Comparison of ENCODE assay signal across 22 cellular contexts in genomic region chr19:3320853-3321252, GRCh38. TPM values are rescaled to one million over a fixed set of nuclear protein-coding genes. Genes with fewer than 3 reads are reported as not detected.
DNase-seq lines count a peak whose midpoint lies in the region; ATAC-seq, FAIRE-seq and TF ChIP-seq lines count a peak whose summit lies in the region.
"Had no signal": no experiment of that assay in that cellular context is flagged by ENCODE, and none has a peak within 500 bp of the region (broad histone marks: within the 10 kb centered on the region; RNA-seq: fewer than 3 reads in every experiment).

No MANE protein-coding gene starts in this region.

- H3K23ac ChIP-seq in neuronal stem cell (ENCODE audit: low read depth, low read length, poor library complexity), result no peak overlapping the region

- no peak overlapping the region for H3K18ac ChIP-seq in neuronal stem cell (ENCODE audit: low read length)

- H3K14ac ChIP-seq in neuronal stem cell (ENCODE audit: low read length), result no peak overlapping the region

- no peak for TF ChIP-seq EP300 in GM12878 (IDR thresholded peaks at IDR 0.05; ENCODE audit: borderline replicate concordance in 1 of 2, control insufficient read depth in 1 of 2, low read depth in 2 of 2, low read length in 2 of 2)

- no peak overlapping the region for H3K4me2 ChIP-seq in GM12878 (ENCODE audit: control insufficient read depth, insufficient read depth)
- H3K4me2 ChIP-seq in neuronal stem cell (ENCODE audit: insufficient read depth, low read length, poor library complexity, severe bottlenecking), result no peak overlapping the region
- H3K4me2 ChIP-seq: BLaER1 had no signal

- no peak overlapping the region for H2AK5ac ChIP-seq in neuronal stem cell (ENCODE audit: low read depth, low read length)

- no peaks in the 10 kb centered on the region for H3K27me3 ChIP-seq in GM12878 (replicated peaks in 1 of 2; ENCODE audit: control insufficient read depth in 2 of 2, insufficient read depth in 2 of 2, low read length in 1 of 2)
- H3K27me3 ChIP-seq in neuronal stem cell (ENCODE audit: control insufficient read depth in 3 of 3, insufficient read depth in 3 of 3, low read depth in 1 of 3, low read length in 3 of 3), result no peaks in the 10 kb centered on the region
- H3K27me3 ChIP-seq: BLaER1 had no signal

- no peak overlapping the region for H2BK12ac ChIP-seq in neuronal stem cell (ENCODE audit: low read length)

- 13% methylated on average over 8 of the region's 8 CpGs for WGBS in GM12878 (ENCODE audit: insufficient coverage, insufficient replicate concordance, low lambda C conversion rate, missing lambda C conversion rate)
- no CpG with 5 or more reads among the region's 8 CpGs for WGBS in neuronal stem cell (ENCODE audit: extremely low coverage in 2 of 2, insufficient read length in 2 of 2, insufficient replicate concordance in 1 of 2), 2 donors

- no peak overlapping the region for H2BK120ac ChIP-seq in neuronal stem cell (ENCODE audit: low read depth, low read length)

- FAIRE-seq in GM12878 (lab: Jason Lieb, UNC), result no peak
- FAIRE-seq: D721Med, GM12891, GM18507 had no signal

- intact Hi-C loops in GM12878 (cut with micrococcal nuclease; ENCODE audit: unreplicated experiment), result no loop called here

- TF ChIP-seq CTCF in HEK293 (tag by site-specific recombination; IDR thresholded peaks at IDR 0.05) (no peak), GM12878 (IDR thresholded peaks at IDR 0.05 in 2 of 3, conservative IDR thresholded peaks at IDR 0.05 in 1 of 3; ENCODE audit: control insufficient read depth in 2 of 3, extremely low read depth in 1 of 3, insufficient read depth in 1 of 3, low read depth in 3 of 3, low read length in 3 of 3) (no peak)

- H3K9me3 ChIP-seq in HEK293 (ENCODE audit: control insufficient read depth, insufficient read depth, low read depth, low read length) (no peaks in the 10 kb centered on the region), GM12878 (replicated peaks; ENCODE audit: control insufficient read depth, insufficient read depth, low read length) (no peaks in the 10 kb centered on the region), neuronal stem cell (replicated peaks in 1 of 2; ENCODE audit: control insufficient read depth in 2 of 2, insufficient read depth in 1 of 2, low read depth in 1 of 2, low read length in 2 of 2) (no peaks in the 10 kb centered on the region)
- H3K9me3 ChIP-seq: BLaER1, Caco-2 had no signal

- CTCF ChIA-PET in HEK293 (lab: Yijun Ruan, JAX) (no interaction called here), GM12878 (lab: Yijun Ruan, JAX) (no interaction called here)

- TF ChIP-seq RAD21 in GM12878 (IDR thresholded peaks at IDR 0.05; ENCODE audit: insufficient read depth, low read depth, low read length), result no peak

- H3K36me3 ChIP-seq in HEK293 (ENCODE audit: control insufficient read depth in 2 of 2, insufficient read depth in 1 of 2, low read length in 2 of 2) (no peaks in the 10 kb centered on the region), GM12878 (ENCODE audit: control insufficient read depth in 2 of 2, insufficient read depth in 2 of 2, low read length in 1 of 2) (no peaks in the 10 kb centered on the region), neuronal stem cell (replicated peaks in 1 of 2; ENCODE audit: control insufficient read depth in 2 of 2, insufficient read depth in 2 of 2, low read length in 2 of 2) (no peaks in the 10 kb centered on the region)
- H3K36me3 ChIP-seq: BLaER1 had no signal

- no peak overlapping the region for H3K4ac ChIP-seq in neuronal stem cell (ENCODE audit: low read length)

- H4K8ac ChIP-seq in neuronal stem cell (ENCODE audit: low read depth, low read length), result no peak overlapping the region

- H2BK5ac ChIP-seq in neuronal stem cell (ENCODE audit: low read length), result peak overlapping the region; percentile 32

- H3K4me1 ChIP-seq in HEK293 (ENCODE audit: control insufficient read depth, insufficient read depth, low read length) (no peaks in the 10 kb centered on the region), GM12878 (ENCODE audit: control insufficient read depth, insufficient read depth, low read length) (no peaks in the 10 kb centered on the region), neuronal stem cell (ENCODE audit: control insufficient read depth in 2 of 2, insufficient read depth in 1 of 2, low read depth in 1 of 2, low read length in 2 of 2) (no peaks in the 10 kb centered on the region)
- H3K4me1 ChIP-seq: Caco-2 had no signal

- SMC1A ChIA-PET in GM12878 (lab: Charles Lee; ENCODE audit: uncharacterized antibody, unreplicated experiment), result no interaction called here

- no peak overlapping the region for H3K27ac ChIP-seq in HEK293 (ENCODE audit: extremely low read depth, low read depth, low read length)
- H3K27ac ChIP-seq in GM12878 (ENCODE audit: control insufficient read depth, insufficient read depth), result no peak overlapping the region
- no peak overlapping the region for H3K27ac ChIP-seq in neuronal stem cell (replicated peaks; ENCODE audit: low read length)
- H3K27ac ChIP-seq: BLaER1, C4-2B, GM23248 had no signal

- H3K79me1 ChIP-seq in neuronal stem cell (ENCODE audit: low read depth, low read length), result peaks cover 10% of the 10 kb centered on the region

- no peaks in the 10 kb centered on the region for H3K79me2 ChIP-seq in GM12878 (ENCODE audit: control insufficient read depth, insufficient read depth, low read length)

- no peak for TF ChIP-seq POLR2A in GM12878 (IDR thresholded peaks at IDR 0.05; ENCODE audit: low read depth, low read length)

- ATAC-seq in GM12878, result no peak
- no peak for ATAC-seq in GM18907 (IDR thresholded peaks at IDR 0.05; ENCODE audit: unreplicated experiment)
- ATAC-seq: CD8-positive, alpha-beta T cell; HCT116 had no signal

- BruUV-seq in GM12878 (replicated peaks; lab: Mats Ljungman, UMichigan), result no TSS peak

- H3K9ac ChIP-seq in GM12878 (ENCODE audit: control insufficient read depth, insufficient read depth, low read length), result no peak overlapping the region
- no peak overlapping the region for H3K9ac ChIP-seq in neuronal stem cell (ENCODE audit: low read depth, low read length, poor library complexity)
- H3K9ac ChIP-seq: BLaER1, GM23248 had no signal

- no peak overlapping the region for H4K91ac ChIP-seq in neuronal stem cell (ENCODE audit: low read depth, low read length, poor library complexity)

- H3K4me3 ChIP-seq in HEK293 (ENCODE audit: low read depth, low read length) (no peak overlapping the region), GM12878 (no peak overlapping the region), neuronal stem cell (ENCODE audit: low read length in 2 of 2) (no peak overlapping the region)
- H3K4me3 ChIP-seq: BLaER1, GM23248 had no signal

- no peaks in the 10 kb centered on the region for H4K20me1 ChIP-seq in GM12878 (ENCODE audit: control insufficient read depth, insufficient read depth)
- H4K20me1 ChIP-seq: BLaER1 had no signal

- in situ Hi-C loops in GM12878 (cut with MboI), result no loop called here

- DNase-seq in GM12878 (ENCODE audit: low read depth, low spot score) (no peak), neuronal stem cell (ENCODE audit: low spot score) (no peak), NCI-H2196 treated with DMSO at 0.1 percent for 48 hours (lab: John Stamatoyannopoulos, UW; ENCODE audit: unreplicated experiment) (no peak), NCI-H446 (lab: John Stamatoyannopoulos, UW) (no peak)
- DNase-seq: Caco-2; CD4-positive, CD25-positive, alpha-beta regulatory T cell; CD8-positive, alpha-beta T cell; DMS 273 treated with DMSO at 0.1 percent for 48 hours; DMS79; EL; GDM1; GM23248; H9; HFFc6 had no signal

- H2BK15ac ChIP-seq in neuronal stem cell (ENCODE audit: low read length), result no peak overlapping the region

- H2AFZ ChIP-seq in GM12878 (ENCODE audit: control insufficient read depth, low read depth, low read length), result no peak overlapping the region
- no peak overlapping the region for H2AFZ ChIP-seq in neuronal stem cell (ENCODE audit: low read length)
- H2AFZ ChIP-seq: GM23248 had no signal

- POLR2A ChIA-PET in HEK293 (lab: Yijun Ruan, JAX) (interaction anchor here (0.5 kb wide), 1 partner anchor 131 kb away, joined by 3 read pairs; no protein-coding TSS in a partner anchor), GM12878 (lab: Charles Lee) (no interaction called here)

- RAD21 ChIA-PET in GM12878 (lab: Charles Lee; ENCODE audit: unreplicated experiment), result no interaction called here

TF ChIP-seq in HEK293, 187 proteins besides CTCF, POLR2A, EP300 and RAD21 (continues in another document):
- TF ChIP-seq ZNF768 (tag by site-specific recombination; IDR thresholded peaks at IDR 0.05) (peak; percentile 88; the same call in 1 of the 2 replicates), BCL11A (tag by site-specific recombination; IDR thresholded peaks at IDR 0.05; ENCODE audit: low read depth) (no peak), ZNF10 (tag by site-specific recombination; IDR thresholded peaks at IDR 0.05) (no peak)

TF ChIP-seq in GM12878, 131 proteins besides CTCF, POLR2A, EP300 and RAD21 (continues in another document):
- TF ChIP-seq RB1 (IDR thresholded peaks at IDR 0.05; ENCODE audit: borderline replicate concordance) (no peak), GATAD2B (conservative IDR thresholded peaks at IDR 0.05; ENCODE audit: low read depth) (no peak), EZH2 (IDR thresholded peaks at IDR 0.05; ENCODE audit: borderline replicate concordance, control insufficient read depth, low read depth, low read length) (no peak), FOS (IDR thresholded peaks at IDR 0.05; ENCODE audit: borderline replicate concordance, extremely low read depth, insufficient read length) (no peak), ZNF24 (IDR thresholded peaks at IDR 0.05) (0 out of 2 replicates have a peak, but pooled peaks have one; percentile 53), TCF12 (IDR thresholded peaks at IDR 0.05; ENCODE audit: low read depth, low read length) (no peak), FOXM1 (IDR thresholded peaks at IDR 0.05; ENCODE audit: low read depth, low read length) (no peak), PAX8 (IDR thresholded peaks at IDR 0.05) (no peak)

RNA-seq across cellular contexts. Expression of gene NFIC, which starts 45.5 kb away (rescaled TPM):
- 77.1 and 95.5 TPM in 2 replicates for total RNA-seq in GM12878 (2013; cell fraction: nucleolus; rRNA removed)
- total RNA-seq in GM12878 (2014; rRNA removed) (8.8 and 9.2 TPM in 2 replicates), GM12878 (2014; rRNA removed; fragmentation: Illumina TruSeq; extraction: Trizol) (2.8 and 5.3 TPM in 2 replicates), GM12878 (2021) (50.5 and 53.5 TPM in 2 replicates)
- 3.6 TPM for polyA plus RNA-seq in GM12878 (2011; ENCODE audit: low read depth)
- polyA plus RNA-seq in GM12878 (2011; rRNA removed) (0.86 and 1.6 TPM in 2 replicates), GM12878 (2014; fragmentation: Illumina TruSeq; extraction: Trizol) (4.6 and 11.1 TPM in 2 replicates), GM12878 (2014; fragmentation: Nextera tagmentation; extraction: Ambion mirVana) (1 to 10 TPM in 1 of 2 experiments, under 1 TPM in 1; 0.71 to 1.1 TPM), GM12878 (2014; rRNA removed) (13.8 and 16.8 TPM in 2 replicates), GM12878 (2016; fragmentation: Nextera tagmentation; extraction: Ambion mirVana) (10 to 100 TPM; 18.5 to 22.2 TPM)
- 2.1 and 2.2 TPM in 2 replicates for polyA plus RNA-seq in GM12878 (2011; cell fraction: cytosol; rRNA removed)
- 11.0 and 19.5 TPM in 2 replicates for polyA plus RNA-seq in GM12878 (2011; cell fraction: nucleus; rRNA removed)
- 12.5 and 13.5 TPM in 2 replicates for polyA plus RNA-seq in GM12878 (2012)
- 3.4 and 7.2 TPM in 2 replicates for polyA minus RNA-seq in GM12878 (2011; rRNA and poly(A)+ RNA removed)
- 8.4 and 9.6 TPM in 2 replicates for polyA minus RNA-seq in GM12878 (2011; cell fraction: cytosol; rRNA and poly(A)+ RNA removed)
- 8.9 and 14.9 TPM in 2 replicates for polyA minus RNA-seq in GM12878 (2011; cell fraction: nucleus; rRNA and poly(A)+ RNA removed)
- 4.0 TPM for polyA plus RNA-seq in neuronal stem cell (2013, experiment 1 of 2)
- polyA plus RNA-seq in neuronal stem cell (2013, experiment 2 of 2), result 4.5 TPM

Comparison
In these comparisons a context has a peak if more than half of its experiments do, and no peak if none do; other contexts are left out.
1. Of the 9 proteins assayed by ChIP-seq in both HEK293 and GM12878: peak only in HEK293: none; only in GM12878: ZNF24; in both: none; in neither: 8.